Comparison of ENCODE assay signal across 24 cellular contexts in genomic region chr12:10867381-10867780, GRCh38. TPM values are rescaled to one million over a fixed set of nuclear protein-coding genes. Genes with fewer than 3 reads are reported as not detected.
A peak's percentile ranks its signal among the peaks of the same experiment; 100 is the strongest.
DNase-seq lines count a peak whose midpoint lies in the region; ATAC-seq, FAIRE-seq and TF ChIP-seq lines count a peak whose summit lies in the region.
"Had no signal": no experiment of that assay in that cellular context is flagged by ENCODE, and none has a peak within 500 bp of the region (broad histone marks: within the 10 kb centered on the region; RNA-seq: fewer than 3 reads in every experiment).

No MANE protein-coding gene starts in this region.

- H3K4me3 ChIP-seq in cardiac fibroblast (replicated peaks in 1 of 2; ENCODE audit: low read depth in 2 of 2, low read length in 2 of 2) = no peak overlapping the region
- H3K4me3 ChIP-seq in kidney epithelial cell (ENCODE audit: low read depth, low read length) = no peak overlapping the region
- no peak overlapping the region for H3K4me3 ChIP-seq in small intestine (ENCODE audit: low read depth in 1 of 2, low read length in 2 of 2)
- H3K4me3 ChIP-seq: uterus had no signal

- DNase-seq in ACHN = peak; percentile 68
- peak; percentile 15 to 21 for DNase-seq in cardiac fibroblast (ENCODE audit: low read depth in 2 of 2)
- peak; percentile 4 for DNase-seq in kidney epithelial cell (ENCODE audit: low read depth)
- no peak for DNase-seq in ureter (ENCODE audit: low spot score)
- no peak for DNase-seq in small intestine
- DNase-seq in occipital lobe (lab: John Stamatoyannopoulos, UW) = no peak
- DNase-seq: activated CD4-positive, alpha-beta T cell treated with anti-CD3 and anti-CD28 coated beads, Interleukin-2, amount 50 U/mL, for 48 hours; activated naive CD4-positive, alpha-beta T cell treated with anti-CD3 and anti-CD28 coated beads for 36 hours; activated T-cell treated with anti-CD3 and anti-CD28 coated beads for 4 hours; CD8-positive, alpha-beta T cell; effector memory CD8-positive, alpha-beta T cell; islet precursor cell; KBM-7; MV-4-11; NCI-H1930; retina; stimulated activated CD4-positive, alpha-beta T cell treated with anti-CD3 and anti-CD28 coated beads, Interleukin-12 subunit alpha, Interleukin-12 subunit beta, amount 100 ng/mL, for 4 hours; T-cell; uterus had no signal

- TF ChIP-seq CTCF in cardiac fibroblast (IDR thresholded peaks at IDR 0.05; ENCODE audit: low read depth, low read length) (no peak), kidney epithelial cell (IDR thresholded peaks at IDR 0.05; ENCODE audit: insufficient read depth, low read length, poor library complexity, severe bottlenecking) (peak; percentile 26)

- H3K27ac ChIP-seq in small intestine (ENCODE audit: low read depth in 1 of 2, low read length in 1 of 2) = no peak overlapping the region
- H3K27ac ChIP-seq: uterus had no signal

- peak; percentile 64 for TF ChIP-seq RAD21 in Ishikawa (IDR thresholded peaks at IDR 0.05; ENCODE audit: low read depth)

- H3K27me3 ChIP-seq in kidney epithelial cell (ENCODE audit: control insufficient read depth, insufficient read depth, low read length) (no peaks in the 10 kb centered on the region), small intestine (ENCODE audit: control insufficient read depth in 2 of 2, insufficient read depth in 2 of 2, low read length in 2 of 2) (no peaks in the 10 kb centered on the region)
- H3K27me3 ChIP-seq: uterus had no signal

- TF ChIP-seq EP300 in Ishikawa (IDR thresholded peaks at IDR 0.05; ENCODE audit: borderline replicate concordance) = no peak

- 81 to 86% (median 86%) methylated on average over 2 of the region's 2 CpGs for WGBS in small intestine, 3 donors

- no peak for ATAC-seq in HG02885 (IDR thresholded peaks at IDR 0.05; ENCODE audit: poor library complexity, unreplicated experiment)
- ATAC-seq: CD8-positive, alpha-beta T cell; effector memory CD8-positive, alpha-beta T cell; T-cell had no signal

- H3K36me3 ChIP-seq in kidney epithelial cell (ENCODE audit: control insufficient read depth, insufficient read depth, low read length) = no peaks in the 10 kb centered on the region
- no peaks in the 10 kb centered on the region for H3K36me3 ChIP-seq in small intestine (ENCODE audit: control insufficient read depth in 2 of 2, insufficient read depth in 2 of 2, low read length in 2 of 2)
- H3K36me3 ChIP-seq: uterus had no signal

- FAIRE-seq in small intestine (lab: Jason Lieb, UNC) = no peak

- H3K9me3 ChIP-seq in small intestine (ENCODE audit: control insufficient read depth, low read depth) = no peaks in the 10 kb centered on the region
- H3K9me3 ChIP-seq: uterus had no signal

- in situ Hi-C loops in ACHN (cut with HindIII; ENCODE audit: low pct_ligation_motif_present, low pct_unique_long_range_greater_than_20kb, low sequenced_read_pairs) = no loop called here

- no peaks in the 10 kb centered on the region for H3K4me1 ChIP-seq in small intestine (ENCODE audit: control insufficient read depth in 2 of 2, insufficient read depth in 1 of 2, low read depth in 1 of 2, low read length in 1 of 2)
- H3K4me1 ChIP-seq: uterus had no signal

TF ChIP-seq in Ishikawa, 13 proteins besides CTCF, POLR2A, EP300 and RAD21:
- TF ChIP-seq ZBTB7A (IDR thresholded peaks at IDR 0.05; ENCODE audit: low read depth) (no peak), YY1 (IDR thresholded peaks at IDR 0.05; ENCODE audit: low read depth) (no peak), NFIC (IDR thresholded peaks at IDR 0.05) (no peak), TEAD4 (IDR thresholded peaks at IDR 0.05) (no peak), CEBPB (IDR thresholded peaks at IDR 0.05) (no peak), USF1 (IDR thresholded peaks at IDR 0.05) (no peak), TAF1 (IDR thresholded peaks at IDR 0.05; ENCODE audit: low read depth) (no peak), REST (IDR thresholded peaks at IDR 0.05; ENCODE audit: low read depth) (no peak), CREB1 (IDR thresholded peaks at IDR 0.05; ENCODE audit: low read depth) (no peak), TCF12 (IDR thresholded peaks at IDR 0.05; ENCODE audit: low read depth) (no peak), FOXM1 (IDR thresholded peaks at IDR 0.05; ENCODE audit: borderline replicate concordance, low read depth) (no peak), EGR1 (IDR thresholded peaks at IDR 0.05) (no peak)
- TF ChIP-seq, protein P1, sequence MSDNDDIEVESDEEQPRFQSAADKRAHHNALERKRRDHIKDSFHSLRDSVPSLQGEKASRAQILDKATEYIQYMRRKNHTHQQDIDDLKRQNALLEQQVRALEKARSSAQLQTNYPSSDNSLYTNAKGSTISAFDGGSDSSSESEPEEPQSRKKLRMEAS (IDR thresholded peaks at IDR 0.05) = no peak

RNA-seq across cellular contexts. Expression of gene PRH1, which starts 16.7 kb away (rescaled TPM):
- total RNA-seq in kidney epithelial cell (6.2 and 8.7 TPM in 2 replicates), ureter (47.6 TPM), occipital lobe (95.9 TPM)
- 1 to 10 TPM in 1 of 3 donors, not detected in 2; 2.6 TPM for polyA plus RNA-seq in small intestine

RNA-seq across cellular contexts. Expression of gene PRR4, which starts 18.1 kb away (rescaled TPM):
- total RNA-seq in kidney epithelial cell (0.38 and 0.55 TPM in 2 replicates), ureter (7.3 TPM), occipital lobe (4.8 TPM)
- polyA plus RNA-seq in small intestine = 1 to 10 TPM in 2 of 3 donors, not detected in 1; 1.3 to 1.5 TPM
- total RNA-seq: activated naive CD4-positive, alpha-beta T cell treated with anti-CD3 and anti-CD28 coated beads for 36 hours; CD8-positive, alpha-beta T cell had no signal

RNA-seq across cellular contexts. Expression of gene TAS2R10, which starts 41.2 kb away (rescaled TPM):
- total RNA-seq in kidney epithelial cell = 0.34 and 0.46 TPM in 2 replicates
- total RNA-seq in ureter = 0.62 TPM
- not detected for polyA plus RNA-seq in small intestine
- total RNA-seq in occipital lobe = 5.5 TPM
- total RNA-seq: activated naive CD4-positive, alpha-beta T cell treated with anti-CD3 and anti-CD28 coated beads for 36 hours; CD8-positive, alpha-beta T cell had no signal

RNA-seq across cellular contexts. Expression of gene TAS2R13, which starts 42.0 kb away (rescaled TPM):
- total RNA-seq in kidney epithelial cell (0.21 and 0.89 TPM in 2 replicates), ureter (7.9 TPM), occipital lobe (8.3 TPM)
- under 1 TPM in 1 of 3 donors, not detected in 2; 0.03 TPM for polyA plus RNA-seq in small intestine

RNA-seq across cellular contexts. Expression of gene TAS2R9, which starts 57.4 kb away (rescaled TPM):
- not detected in 2 replicates for total RNA-seq in kidney epithelial cell
- total RNA-seq in ureter = not detected
- not detected for polyA plus RNA-seq in small intestine
- total RNA-seq in occipital lobe = 1.2 TPM
- total RNA-seq: activated naive CD4-positive, alpha-beta T cell treated with anti-CD3 and anti-CD28 coated beads for 36 hours; CD8-positive, alpha-beta T cell; NCI-H460; neural crest cell; T-cell had no signal
- polyA plus RNA-seq: AG04450 had no signal

Comparison
In these comparisons a context has a peak if more than half of its experiments do, and no peak if none do; other contexts are left out.
1. DNase-seq: peak in ACHN (single experiment), cardiac fibroblast (2 of 2) and kidney epithelial cell (single experiment); none in ureter (single experiment), small intestine (single experiment) and occipital lobe (single experiment).